9 cellular contexts compared by ENCODE assay signal in the genomic region with DNA sequence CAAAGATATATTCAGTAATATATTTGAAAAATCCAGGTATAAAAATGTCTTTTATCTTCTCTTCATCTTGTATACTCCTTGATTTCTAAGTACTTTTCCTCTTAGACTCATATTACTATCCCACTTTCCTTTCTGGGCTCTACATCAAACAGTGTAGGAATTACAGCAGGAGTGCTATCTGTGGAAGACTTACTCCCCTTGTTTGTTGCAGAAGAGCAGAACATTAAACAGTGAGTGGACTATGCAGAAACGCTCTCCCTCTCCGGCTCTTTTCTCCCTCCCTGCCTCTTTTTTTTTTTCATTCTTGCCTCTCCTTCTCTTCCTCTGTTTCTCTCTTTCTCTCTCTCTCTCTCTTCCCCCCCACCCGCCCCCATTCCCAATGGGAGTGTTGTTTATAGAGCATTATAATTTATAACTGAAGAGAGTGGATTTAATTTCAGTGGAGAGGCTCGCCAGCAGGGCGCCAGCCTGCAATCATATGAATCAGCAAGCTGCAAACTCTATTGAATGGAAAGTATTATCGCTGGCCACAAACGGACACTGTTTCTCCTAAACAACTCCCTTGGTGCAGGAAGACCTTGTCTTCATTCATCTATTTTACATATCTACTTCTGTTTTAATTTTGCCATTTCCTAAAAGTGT.
DNase-seq lines count a peak whose midpoint lies in the region; ATAC-seq lines count a peak whose summit lies in the region.
"Had no signal": no experiment of that assay in that cellular context is flagged by ENCODE, and none has a peak within 500 bp of the region (broad histone marks: within the 10 kb centered on the region; RNA-seq: fewer than 3 reads in every experiment).

No MANE protein-coding gene starts in this region.

- H3K4me3 ChIP-seq in mesodermal cell (ENCODE audit: extremely low read depth, insufficient read depth, low read length, poor library complexity, severe bottlenecking) = no peak overlapping the region

- no peak overlapping the region for H3K27ac Mint-ChIP-seq in activated T-helper 2 cell treated with anti-CD3 and anti-CD28 coated beads, Interferon-gamma antibody, Interleukin-2, Interleukin-4, amounts not matched to agents 10 μg/mL and 5 μg/mL and 100 μg/mL, durations not matched to agents 14 hours and 24 hours and 36 hours

- peaks cover 4% of the 10 kb centered on the region for H3K27me3 Mint-ChIP-seq in activated T-helper 2 cell treated with anti-CD3 and anti-CD28 coated beads, Interferon-gamma antibody, Interleukin-2, Interleukin-4, amounts not matched to agents 10 μg/mL and 5 μg/mL and 100 μg/mL, durations not matched to agents 14 hours and 24 hours and 36 hours (ENCODE audit: low read depth)

- ATAC-seq in GM21825 (IDR thresholded peaks at IDR 0.05; ENCODE audit: unreplicated experiment) = no peak
- no peak for ATAC-seq in GM18861 (IDR thresholded peaks at IDR 0.05; ENCODE audit: unreplicated experiment)

- H3K4me3 Mint-ChIP-seq in activated T-helper 2 cell treated with anti-CD3 and anti-CD28 coated beads, Interferon-gamma antibody, Interleukin-2, Interleukin-4, amounts not matched to agents 10 μg/mL and 5 μg/mL and 100 μg/mL, durations not matched to agents 14 hours and 24 hours and 36 hours (ENCODE audit: low read depth) = no peak overlapping the region

- peak overlapping the region; percentile 4 for H3K27ac ChIP-seq in mesodermal cell (ENCODE audit: low read depth, low read length, severe bottlenecking)
- H3K27ac ChIP-seq: HL-60 had no signal

- peaks cover 40% of the 10 kb centered on the region for H3K4me1 ChIP-seq in mesodermal cell (ENCODE audit: control insufficient read depth, insufficient read depth, low read length, poor library complexity, severe bottlenecking)

- no peaks in the 10 kb centered on the region for H3K9me3 ChIP-seq in mesodermal cell (ENCODE audit: control insufficient read depth, low read length)

- intact Hi-C loops in activated T-helper 2 cell treated with anti-CD3 and anti-CD28 coated beads, Interferon-gamma antibody, Interleukin-2, Interleukin-4, amounts not matched to agents 10 μg/mL and 5 μg/mL and 100 μg/mL, durations not matched to agents 14 hours and 24 hours and 36 hours (cut with micrococcal nuclease) = no loop called here

- DNase-seq in D341Med (ENCODE audit: low spot score) (peak; percentile 46), NCI-H187 treated with DMSO at 0.1 percent for 48 hours (lab: John Stamatoyannopoulos, UW) (peak; percentile 47), astrocyte of the hippocampus (ENCODE audit: low read depth, low spot score) (peak; percentile 64), germinal center (ENCODE audit: low spot score) (no peak)
- no peak for DNase-seq in activated T-helper 2 cell treated with anti-CD3 and anti-CD28 coated beads, Interferon-gamma antibody, Interleukin-2, Interleukin-4, amounts not matched to agents 10 μg/mL and 5 μg/mL and 100 μg/mL, durations not matched to agents 14 hours and 24 hours and 36 hours (ENCODE audit: low spot score)

- H3K9me3 Mint-ChIP-seq in activated T-helper 2 cell treated with anti-CD3 and anti-CD28 coated beads, Interferon-gamma antibody, Interleukin-2, Interleukin-4, amounts not matched to agents 10 μg/mL and 5 μg/mL and 100 μg/mL, durations not matched to agents 14 hours and 24 hours and 36 hours = no peaks in the 10 kb centered on the region

- no peaks in the 10 kb centered on the region for H3K36me3 ChIP-seq in mesodermal cell (ENCODE audit: control insufficient read depth, insufficient read depth, low read length)

- no peaks in the 10 kb centered on the region for H3K36me3 Mint-ChIP-seq in activated T-helper 2 cell treated with anti-CD3 and anti-CD28 coated beads, Interferon-gamma antibody, Interleukin-2, Interleukin-4, amounts not matched to agents 10 μg/mL and 5 μg/mL and 100 μg/mL, durations not matched to agents 14 hours and 24 hours and 36 hours (ENCODE audit: low read depth)

- peaks cover 25% of the 10 kb centered on the region for H3K4me1 Mint-ChIP-seq in activated T-helper 2 cell treated with anti-CD3 and anti-CD28 coated beads, Interferon-gamma antibody, Interleukin-2, Interleukin-4, amounts not matched to agents 10 μg/mL and 5 μg/mL and 100 μg/mL, durations not matched to agents 14 hours and 24 hours and 36 hours (ENCODE audit: low read depth)

- 74 to 81% methylated on average over 4 to 6 of the region's 7 CpGs for WGBS in mesodermal cell (ENCODE audit: insufficient coverage in 2 of 2), 2 experiments

Comparison
In these comparisons a context has a peak if more than half of its experiments do, and no peak if none do; other contexts are left out.
1. DNase-seq: peak in D341Med (single experiment), NCI-H187 treated with DMSO at 0.1 percent for 48 hours (single experiment) and astrocyte of the hippocampus (single experiment); none in germinal center (single experiment) and activated T-helper 2 cell treated with anti-CD3 and anti-CD28 coated beads, Interferon-gamma antibody, Interleukin-2, Interleukin-4, amounts not matched to agents 10 μg/mL and 5 μg/mL and 100 μg/mL, durations not matched to agents 14 hours and 24 hours and 36 hours (single experiment).